8 cellular contexts compared by ENCODE assay signal in the genomic region with DNA sequence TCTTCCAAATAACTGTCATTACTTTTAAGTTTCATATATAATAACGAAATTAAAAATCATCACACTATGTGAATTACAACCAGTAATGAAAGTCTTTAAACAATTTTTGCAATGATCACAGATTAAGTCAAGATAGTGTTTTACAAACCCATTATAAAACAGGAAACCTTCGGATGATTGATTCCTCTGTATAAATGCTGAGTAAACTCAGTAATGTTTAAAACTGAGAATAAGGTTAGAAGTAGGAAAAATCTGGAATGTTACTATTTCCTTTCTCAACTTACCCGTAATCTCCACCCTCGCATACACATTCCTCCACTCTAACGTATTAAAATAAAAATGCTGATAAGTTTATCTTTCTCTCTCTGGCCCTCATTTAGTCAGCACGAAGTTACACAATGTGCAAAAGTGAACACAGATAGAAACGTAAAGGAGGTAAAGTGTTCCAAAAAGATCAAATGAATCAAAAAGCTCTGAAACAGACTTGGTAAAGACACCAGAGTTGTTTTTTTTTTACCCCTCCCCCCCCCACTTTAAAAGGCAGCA. TPM values are rescaled to one million over a fixed set of nuclear protein-coding genes. Genes with fewer than 3 reads are reported as not detected.
DNase-seq lines count a peak whose midpoint lies in the region; ATAC-seq and TF ChIP-seq lines count a peak whose summit lies in the region.

No MANE protein-coding gene starts in this region.

- peak overlapping the region; percentile 96 for H3K4me3 ChIP-seq in iPS-15b (ENCODE audit: low read depth, low read length)
- no peak overlapping the region for H3K4me3 ChIP-seq in lower leg skin (ENCODE audit: low read depth, poor library complexity, severe bottlenecking)

- peaks cover 50% of the 10 kb centered on the region for H3K4me1 Mint-ChIP-seq in HFFc6 (ENCODE audit: low read depth)
- H3K4me1 Mint-ChIP-seq in activated T-helper 17 cell treated with anti-CD3 and anti-CD28 coated beads, Interleukin-2, amount 50 U/mL, for 72 hours: peaks cover 20% of the 10 kb centered on the region
- peaks cover 16 to 35% of the 10 kb centered on the region in 2 donors for H3K4me1 Mint-ChIP-seq in stimulated activated naive B cell treated with anti-CD40 and anti-IgM and Interleukin-4, amounts not matched to agents 10 μg/mL and 1 μg/mL and 100 μg/mL, for 72 hours

- peaks cover 4% of the 10 kb centered on the region; the same call in 1 of the 2 replicates for H3K9me3 Mint-ChIP-seq in HFFc6
- no peaks in the 10 kb centered on the region for H3K9me3 Mint-ChIP-seq in activated T-helper 17 cell treated with anti-CD3 and anti-CD28 coated beads, Interleukin-2, amount 50 U/mL, for 72 hours
- peaks cover 2% of the 10 kb centered on the region in 2 donors for H3K9me3 Mint-ChIP-seq in stimulated activated naive B cell treated with anti-CD40 and anti-IgM and Interleukin-4, amounts not matched to agents 10 μg/mL and 1 μg/mL and 100 μg/mL, for 72 hours

- intact Hi-C loops in lower leg skin (cut with DNase I; ENCODE audit: low total_unique reads): no loop called here

- H3K4me1 ChIP-seq in iPS-15b (ENCODE audit: control insufficient read depth, insufficient read depth, low read length): no peaks in the 10 kb centered on the region

- H3K27me3 Mint-ChIP-seq in HFFc6 (ENCODE audit: insufficient read depth): peaks cover 2% of the 10 kb centered on the region
- no peaks in the 10 kb centered on the region for H3K27me3 Mint-ChIP-seq in activated T-helper 17 cell treated with anti-CD3 and anti-CD28 coated beads, Interleukin-2, amount 50 U/mL, for 72 hours
- no peaks in the 10 kb centered on the region for H3K27me3 Mint-ChIP-seq in stimulated activated naive B cell treated with anti-CD40 and anti-IgM and Interleukin-4, amounts not matched to agents 10 μg/mL and 1 μg/mL and 100 μg/mL, for 72 hours

- H3K9ac ChIP-seq in iPS-15b (ENCODE audit: low read depth, low read length): peak overlapping the region; percentile 88

- peaks cover 47% of the 10 kb centered on the region for H3K36me3 Mint-ChIP-seq in HFFc6 (ENCODE audit: low read depth)
- H3K36me3 Mint-ChIP-seq in activated T-helper 17 cell treated with anti-CD3 and anti-CD28 coated beads, Interleukin-2, amount 50 U/mL, for 72 hours (ENCODE audit: low read depth): peaks cover 50% of the 10 kb centered on the region
- H3K36me3 Mint-ChIP-seq in stimulated activated naive B cell treated with anti-CD40 and anti-IgM and Interleukin-4, amounts not matched to agents 10 μg/mL and 1 μg/mL and 100 μg/mL, for 72 hours: peaks cover 16 to 31% of the 10 kb centered on the region in 2 donors

- no peak for TF ChIP-seq CTCF in HFFc6 (IDR thresholded peaks at IDR 0.05)
- TF ChIP-seq CTCF in lower leg skin (IDR thresholded peaks at IDR 0.05): no peak

- H3K27ac Mint-ChIP-seq in HFFc6: peak overlapping the region; percentile 100
- H3K27ac Mint-ChIP-seq in activated T-helper 17 cell treated with anti-CD3 and anti-CD28 coated beads, Interleukin-2, amount 50 U/mL, for 72 hours: peak overlapping the region; percentile 100
- peak overlapping the region; percentile 92 for H3K27ac Mint-ChIP-seq in stimulated activated naive B cell treated with anti-CD40 and anti-IgM and Interleukin-4, amounts not matched to agents 10 μg/mL and 1 μg/mL and 100 μg/mL, for 72 hours

- peak overlapping the region; percentile 97 for H3K4me3 Mint-ChIP-seq in HFFc6
- peak overlapping the region; percentile 98 for H3K4me3 Mint-ChIP-seq in activated T-helper 17 cell treated with anti-CD3 and anti-CD28 coated beads, Interleukin-2, amount 50 U/mL, for 72 hours
- H3K4me3 Mint-ChIP-seq in stimulated activated naive B cell treated with anti-CD40 and anti-IgM and Interleukin-4, amounts not matched to agents 10 μg/mL and 1 μg/mL and 100 μg/mL, for 72 hours: peak overlapping the region; percentile 96 to 99

- WGBS in lower leg skin, 2 donors: 6 to 7% methylated on average over 7 of the region's 7 CpGs

- ATAC-seq in activated T-helper 17 cell treated with anti-CD3 and anti-CD28 coated beads, Interleukin-2, amount 50 U/mL, for 72 hours (replicated peaks): no peak
- ATAC-seq in stimulated activated naive B cell treated with anti-CD40 and anti-IgM and Interleukin-4, amounts not matched to agents 10 μg/mL and 1 μg/mL and 100 μg/mL, for 72 hours (replicated peaks): no peak
- ATAC-seq in GM21786 (IDR thresholded peaks at IDR 0.05; ENCODE audit: unreplicated experiment) (no peak), HG02885 (IDR thresholded peaks at IDR 0.05; ENCODE audit: poor library complexity, unreplicated experiment) (no peak)

- H3K9me3 ChIP-seq in iPS-15b (ENCODE audit: control insufficient read depth, insufficient read depth, low read length): no peaks in the 10 kb centered on the region

- no peaks in the 10 kb centered on the region for H3K27me3 ChIP-seq in iPS-15b (ENCODE audit: control insufficient read depth, insufficient read depth, low read length)

- H3K36me3 ChIP-seq in iPS-15b (ENCODE audit: control insufficient read depth, insufficient read depth, low read length): no peaks in the 10 kb centered on the region

- DNase-seq in HFFc6: peak; percentile 46
- no peak for DNase-seq in stimulated activated naive B cell treated with anti-CD40 and anti-IgM and Interleukin-4, amounts not matched to agents 10 μg/mL and 1 μg/mL and 100 μg/mL, for 72 hours
- DNase-seq in lower leg skin (ENCODE audit: low spot score in 2 of 2): no peak
- DNase-seq in SIG-M5 treated with dmso at 0.1 percent for 504 hours (lab: John Stamatoyannopoulos, UW; ENCODE audit: unreplicated experiment): no peak

- no peak for TF ChIP-seq POLR2A in lower leg skin (IDR thresholded peaks at IDR 0.05)

RNA-seq across cellular contexts. Expression of gene ZFC3H1, which starts 1.6 kb away (rescaled TPM):
- 10 to 100 TPM; 23.4 to 32.5 (median 30.5) TPM for total RNA-seq in HFFc6 (2021; fragmentation: NEBNext Ultra II Directional; extraction: Animal tissue kit (Norgen Biotek cat#: 25700))
- 100 to 1,000 TPM in 1 of 2 donors, 10 to 100 TPM in 1; 61.6 to 111 TPM for total RNA-seq in activated T-helper 17 cell treated with anti-CD3 and anti-CD28 coated beads, Interleukin-2, amount 50 U/mL, for 72 hours
- 10 to 100 TPM; 47.1 to 80.1 (median 52.6) TPM for total RNA-seq in lower leg skin

RNA-seq across cellular contexts. Expression of gene THAP2, which starts 2.1 kb away (rescaled TPM):
- 1 to 10 TPM; 3.8 to 5.1 (median 4.4) TPM for total RNA-seq in HFFc6 (2021; fragmentation: NEBNext Ultra II Directional; extraction: Animal tissue kit (Norgen Biotek cat#: 25700))
- 10 to 100 TPM in 1 of 2 donors, 1 to 10 TPM in 1; 8.7 to 10.9 TPM for total RNA-seq in activated T-helper 17 cell treated with anti-CD3 and anti-CD28 coated beads, Interleukin-2, amount 50 U/mL, for 72 hours
- total RNA-seq in lower leg skin: 1 to 10 TPM; 2.6 to 3.2 (median 3.0) TPM

RNA-seq across cellular contexts. Expression of gene TMEM19, which starts 23.8 kb away (rescaled TPM):
- total RNA-seq in HFFc6 (2021; fragmentation: NEBNext Ultra II Directional; extraction: Animal tissue kit (Norgen Biotek cat#: 25700)): 10 to 100 TPM; 24.0 to 41.6 (median 33.9) TPM
- total RNA-seq in activated T-helper 17 cell treated with anti-CD3 and anti-CD28 coated beads, Interleukin-2, amount 50 U/mL, for 72 hours: 10 to 100 TPM; 16.2 to 29.7 TPM
- total RNA-seq in lower leg skin: 10 to 100 TPM; 20.4 to 47.6 (median 38.6) TPM
